Comparison of ENCODE assay signal across 12 cellular contexts in the genomic region with DNA sequence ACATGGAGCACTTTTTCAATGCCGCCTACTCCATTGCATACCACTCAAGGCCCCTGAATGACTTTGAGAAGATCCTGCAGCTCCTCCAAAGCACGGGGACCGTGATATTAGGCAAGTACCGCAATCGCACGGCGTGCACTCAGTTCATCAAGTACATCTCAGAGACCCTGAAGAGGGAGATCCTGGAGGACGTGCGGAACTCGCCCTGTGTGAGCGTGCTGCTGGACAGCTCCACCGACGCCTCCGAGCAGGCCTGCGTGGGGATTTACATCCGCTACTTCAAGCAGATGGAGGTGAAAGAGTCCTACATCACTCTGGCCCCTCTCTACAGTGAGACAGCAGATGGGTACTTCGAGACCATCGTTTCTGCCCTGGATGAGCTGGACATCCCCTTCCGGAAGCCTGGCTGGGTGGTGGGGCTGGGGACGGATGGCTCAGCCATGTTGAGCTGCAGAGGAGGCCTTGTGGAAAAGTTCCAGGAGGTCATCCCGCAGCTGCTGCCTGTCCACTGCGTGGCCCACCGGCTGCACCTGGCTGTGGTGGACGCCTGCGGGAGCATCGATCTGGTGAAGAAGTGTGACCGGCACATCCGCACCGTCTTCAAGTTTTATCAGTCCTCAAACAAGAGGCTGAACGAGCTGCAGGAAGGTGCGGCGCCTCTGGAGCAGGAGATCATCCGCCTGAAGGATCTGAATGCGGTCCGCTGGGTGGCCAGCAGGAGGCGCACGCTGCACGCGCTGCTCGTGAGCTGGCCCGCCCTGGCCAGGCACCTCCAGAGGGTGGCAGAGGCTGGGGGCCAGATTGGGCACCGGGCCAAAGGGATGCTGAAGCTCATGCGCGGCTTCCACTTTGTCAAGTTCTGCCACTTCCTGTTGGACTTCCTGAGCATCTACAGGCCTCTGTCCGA. TPM values are rescaled to one million over a fixed set of nuclear protein-coding genes. Genes with fewer than 3 reads are reported as not detected.
DNase-seq lines count a peak whose midpoint lies in the region; ATAC-seq, FAIRE-seq and TF ChIP-seq lines count a peak whose summit lies in the region.
"Had no signal": no experiment of that assay in that cellular context is flagged by ENCODE, and none has a peak within 500 bp of the region (broad histone marks: within the 10 kb centered on the region; RNA-seq: fewer than 3 reads in every experiment).

No MANE protein-coding gene starts in this region.

- TF ChIP-seq POLR2A in GM12878 (IDR thresholded peaks at IDR 0.05; ENCODE audit: low read depth, low read length) = no peak

- H4K20me1 ChIP-seq in GM12878 (ENCODE audit: control insufficient read depth, insufficient read depth) = no peaks in the 10 kb centered on the region

- no peaks in the 10 kb centered on the region for H3K79me2 ChIP-seq in GM12878 (ENCODE audit: control insufficient read depth, insufficient read depth, low read length)

- DNase-seq in AG09309 (ENCODE audit: low read depth) (no peak), GM12878 (ENCODE audit: low read depth, low spot score) (no peak), lower lobe of right lung (no peak), H4 (ENCODE audit: low spot score) (no peak), ACHN (no peak), DMS153 (lab: John Stamatoyannopoulos, UW) (no peak)
- DNase-seq: activated naive CD8-positive, alpha-beta T cell treated with anti-CD3 and anti-CD28 coated beads, Interleukin-2, amount 10 ng/mL, durations not matched to agents 7 days and 5 days; EL; NCI-H524; stomach had no signal

- no peak for TF ChIP-seq EP300 in GM12878 (IDR thresholded peaks at IDR 0.05; ENCODE audit: borderline replicate concordance in 1 of 2, control insufficient read depth in 1 of 2, low read depth in 2 of 2, low read length in 2 of 2)

- ATAC-seq in GM12878 (no peak), lower lobe of right lung (peak in 1 of 2 donors; percentile 19), GM19324 (IDR thresholded peaks at IDR 0.05; ENCODE audit: low FRiP score, unreplicated experiment) (no peak)

- 92% methylated on average over 45 of the region's 45 CpGs for WGBS in GM12878 (ENCODE audit: insufficient coverage, insufficient replicate concordance, low lambda C conversion rate, missing lambda C conversion rate)

- H3K4me1 ChIP-seq in GM12878 (ENCODE audit: control insufficient read depth, insufficient read depth, low read length) (peaks cover 6% of the 10 kb centered on the region), lower lobe of right lung (peaks cover 1% of the 10 kb centered on the region)

- no peak for FAIRE-seq in GM12878 (lab: Jason Lieb, UNC)

- RAD21 ChIA-PET in GM12878 (lab: Charles Lee; ENCODE audit: unreplicated experiment) = no interaction called here

- H3K9me3 ChIP-seq in GM12878 (replicated peaks; ENCODE audit: control insufficient read depth, insufficient read depth, low read length) (no peaks in the 10 kb centered on the region), lower lobe of right lung (no peaks in the 10 kb centered on the region)
- H3K9me3 ChIP-seq: stomach had no signal

- H3K4me3 ChIP-seq in AG09309 (ENCODE audit: control insufficient read depth, low read depth, low read length) = no peak overlapping the region
- H3K4me3 ChIP-seq in GM12878 = no peak overlapping the region
- no peak overlapping the region for H3K4me3 ChIP-seq in lower lobe of right lung
- H3K4me3 ChIP-seq: stomach had no signal

- SMC1A ChIA-PET in GM12878 (lab: Charles Lee; ENCODE audit: uncharacterized antibody, unreplicated experiment) = no interaction called here

- no peak overlapping the region for H3K4me2 ChIP-seq in GM12878 (ENCODE audit: control insufficient read depth, insufficient read depth)

- H3K9ac ChIP-seq in GM12878 (ENCODE audit: control insufficient read depth, insufficient read depth, low read length) = no peak overlapping the region

- no peak for TF ChIP-seq RAD21 in GM12878 (IDR thresholded peaks at IDR 0.05; ENCODE audit: insufficient read depth, low read depth, low read length)

- CTCF ChIA-PET in GM12878 (lab: Yijun Ruan, JAX) = interaction anchor here (2.2 kb wide), 1 partner anchor 10 kb away, joined by 5 read pairs; no protein-coding TSS in a partner anchor

- H2AFZ ChIP-seq in GM12878 (ENCODE audit: control insufficient read depth, low read depth, low read length) = no peak overlapping the region

- peak; percentile 6 for TF ChIP-seq CTCF in AG09309 (IDR thresholded peaks at IDR 0.05; ENCODE audit: control insufficient read depth, insufficient read depth, low read depth, low read length, missing control alignments)
- peak; percentile 47 for TF ChIP-seq CTCF in GM12873 (IDR thresholded peaks at IDR 0.05; ENCODE audit: insufficient read depth, low read depth, low read length, missing control alignments)
- peak in 2 of 3 experiments; percentile 15 to 21; a peak in 1 of 6 replicates for TF ChIP-seq CTCF in GM12878 (IDR thresholded peaks at IDR 0.05 in 2 of 3, conservative IDR thresholded peaks at IDR 0.05 in 1 of 3; ENCODE audit: control insufficient read depth in 2 of 3, extremely low read depth in 1 of 3, insufficient read depth in 1 of 3, low read depth in 3 of 3, low read length in 3 of 3)
- TF ChIP-seq CTCF in lower lobe of right lung (IDR thresholded peaks at IDR 0.05) = peak; percentile 39

- intact Hi-C loops in GM12878 (cut with micrococcal nuclease; ENCODE audit: unreplicated experiment) = no loop called here
- intact Hi-C loops in lower lobe of right lung (cut with DNase I) = no loop called here

- in situ Hi-C loops in GM12878 (cut with MboI) (no loop called here), ACHN (cut with HindIII; ENCODE audit: low pct_ligation_motif_present, low pct_unique_long_range_greater_than_20kb, low sequenced_read_pairs) (no loop called here)

- BruUV-seq in GM12878 (replicated peaks; lab: Mats Ljungman, UMichigan) = no TSS peak

- POLR2A ChIA-PET in GM12878 (lab: Charles Lee) = no interaction called here

- H3K27me3 ChIP-seq in GM12878 (replicated peaks in 1 of 2; ENCODE audit: control insufficient read depth in 2 of 2, insufficient read depth in 2 of 2, low read length in 1 of 2) = no peaks in the 10 kb centered on the region
- H3K27me3 ChIP-seq in lower lobe of right lung (ENCODE audit: low read depth) = no peaks in the 10 kb centered on the region
- H3K27me3 ChIP-seq: stomach had no signal

- no peaks in the 10 kb centered on the region for H3K36me3 ChIP-seq in GM12878 (ENCODE audit: control insufficient read depth in 2 of 2, insufficient read depth in 2 of 2, low read length in 1 of 2)
- H3K36me3 ChIP-seq in lower lobe of right lung = peaks cover 63% of the 10 kb centered on the region

- H3K27ac ChIP-seq in GM12878 (ENCODE audit: control insufficient read depth, insufficient read depth) (no peak overlapping the region), lower lobe of right lung (no peak overlapping the region)
- H3K27ac ChIP-seq: stomach had no signal

TF ChIP-seq in GM12878, 131 proteins besides CTCF, POLR2A, EP300 and RAD21 (continues in another document):
- TF ChIP-seq TBL1XR1 (IDR thresholded peaks at IDR 0.05; ENCODE audit: low read depth, low read length) = no peak

RNA-seq across cellular contexts. Expression of a gene that starts 12.7 kb away (rescaled TPM):
- 16.9 and 18.7 TPM in 2 replicates for total RNA-seq in GM12878 (2013; cell fraction: nucleolus; rRNA removed)
- total RNA-seq in GM12878 (2014; rRNA removed) = 30.8 and 37.5 TPM in 2 replicates
- total RNA-seq in GM12878 (2014; rRNA removed; fragmentation: Illumina TruSeq; extraction: Trizol) = 14.1 and 16.3 TPM in 2 replicates
- total RNA-seq in GM12878 (2021) = 33.2 and 37.0 TPM in 2 replicates
- polyA plus RNA-seq in GM12878 (2011; ENCODE audit: low read depth) = 7.2 TPM
- polyA plus RNA-seq in GM12878 (2011; rRNA removed) = 6.6 and 11.4 TPM in 2 replicates
- polyA plus RNA-seq in GM12878 (2011; cell fraction: cytosol; rRNA removed) = 30.1 and 36.5 TPM in 2 replicates
- 53.6 and 72.8 TPM in 2 replicates for polyA plus RNA-seq in GM12878 (2011; cell fraction: nucleus; rRNA removed)
- 15.1 and 21.7 TPM in 2 replicates for polyA plus RNA-seq in GM12878 (2012)
- 8.7 and 18.3 TPM in 2 replicates for polyA plus RNA-seq in GM12878 (2014; fragmentation: Illumina TruSeq; extraction: Trizol)
- polyA plus RNA-seq in GM12878 (2014; fragmentation: Nextera tagmentation; extraction: Ambion mirVana) = 1 to 10 TPM; 1.5 to 1.8 TPM
- 39.3 and 42.9 TPM in 2 replicates for polyA plus RNA-seq in GM12878 (2014; rRNA removed)
- 10 to 100 TPM; 51.0 to 54.7 TPM for polyA plus RNA-seq in GM12878 (2016; fragmentation: Nextera tagmentation; extraction: Ambion mirVana)
- polyA minus RNA-seq in GM12878 (2011; rRNA and poly(A)+ RNA removed) = 6.5 and 13.9 TPM in 2 replicates
- 8.4 and 16.0 TPM in 2 replicates for polyA minus RNA-seq in GM12878 (2011; cell fraction: cytosol; rRNA and poly(A)+ RNA removed)
- polyA minus RNA-seq in GM12878 (2011; cell fraction: nucleus; rRNA and poly(A)+ RNA removed) = 10.8 and 14.8 TPM in 2 replicates
- 17.9 TPM for total RNA-seq in lower lobe of right lung
- total RNA-seq in H4 (2014; rRNA removed; shearing (Covaris generic)) = 21.6 and 25.4 TPM in 2 replicates

RNA-seq across cellular contexts. Expression of a gene that starts 22.9 kb away (rescaled TPM):
- 22.3 and 23.9 TPM in 2 replicates for total RNA-seq in GM12878 (2013; cell fraction: nucleolus; rRNA removed)
- 3.2 and 3.6 TPM in 2 replicates for total RNA-seq in GM12878 (2014; rRNA removed)
- 3.3 and 4.0 TPM in 2 replicates for total RNA-seq in GM12878 (2014; rRNA removed; fragmentation: Illumina TruSeq; extraction: Trizol)
- 6.3 and 7.8 TPM in 2 replicates for total RNA-seq in GM12878 (2021)
- 3.2 TPM for polyA plus RNA-seq in GM12878 (2011; ENCODE audit: low read depth)
- 7.1 and 7.7 TPM in 2 replicates for polyA plus RNA-seq in GM12878 (2011; rRNA removed)
- 6.1 and 8.1 TPM in 2 replicates for polyA plus RNA-seq in GM12878 (2011; cell fraction: cytosol; rRNA removed)
- polyA plus RNA-seq in GM12878 (2011; cell fraction: nucleus; rRNA removed) = 16.4 and 24.9 TPM in 2 replicates
- polyA plus RNA-seq in GM12878 (2012) = 7.5 and 8.5 TPM in 2 replicates
- polyA plus RNA-seq in GM12878 (2014; fragmentation: Illumina TruSeq; extraction: Trizol) = 4.3 and 5.9 TPM in 2 replicates
- polyA plus RNA-seq in GM12878 (2014; fragmentation: Nextera tagmentation; extraction: Ambion mirVana) = 1 to 10 TPM in 1 of 2 experiments, under 1 TPM in 1; 0.49 to 1.3 TPM
- polyA plus RNA-seq in GM12878 (2014; rRNA removed) = 4.6 and 5.7 TPM in 2 replicates
- 1 to 10 TPM; 2.5 to 2.7 TPM for polyA plus RNA-seq in GM12878 (2016; fragmentation: Nextera tagmentation; extraction: Ambion mirVana)
- 7.8 and 10.7 TPM in 2 replicates for polyA minus RNA-seq in GM12878 (2011; rRNA and poly(A)+ RNA removed)
- polyA minus RNA-seq in GM12878 (2011; cell fraction: cytosol; rRNA and poly(A)+ RNA removed) = 1.1 and 2.1 TPM in 2 replicates
- polyA minus RNA-seq in GM12878 (2011; cell fraction: nucleus; rRNA and poly(A)+ RNA removed) = 13.1 and 14.8 TPM in 2 replicates
- 20.7 TPM for total RNA-seq in lower lobe of right lung
- 2.1 and 16.0 TPM in 2 replicates for total RNA-seq in H4 (2014; rRNA removed; shearing (Covaris generic))
